31 cellular contexts compared by ENCODE assay signal in genomic region chr3:100173931-100174330, GRCh38.
"Had no signal": no experiment of that assay in that cellular context is flagged by ENCODE, and none has a peak within 500 bp of the region (broad histone marks: within the 10 kb centered on the region; RNA-seq: fewer than 3 reads in every experiment).

No MANE protein-coding gene starts in this region.

- H3K4me2 ChIP-seq: SK-N-SH had no signal

- H3K27ac ChIP-seq: brain microvascular endothelial cell, cardiac muscle cell, SJCRH30 had no signal

- H3K27me3 ChIP-seq: brain microvascular endothelial cell, cardiac muscle cell, MG63, SJCRH30 had no signal

- H3K9ac ChIP-seq: SK-N-SH had no signal

- ATAC-seq: activated T-helper 17 cell treated with anti-CD3 and anti-CD28 coated beads, Interleukin-2, amount 50 U/mL, for 72 hours; Panc1; Right ventricle myocardium inferior had no signal

- H3K4me1 ChIP-seq: SJCRH30 had no signal

- DNase-seq: activated B cell treated with CpG ODN at 0.5 μM for 24 hours; activated CD4-positive, alpha-beta memory T cell treated with anti-CD3 and anti-CD28 coated beads, Interleukin-2, amount 10 ng/mL, durations not matched to agents 7 days and 5 days; activated CD4-positive, alpha-beta T cell treated with anti-CD3 and anti-CD28 coated beads for 1 hour; activated CD4-positive, alpha-beta T cell treated with anti-CD3 and anti-CD28 coated beads, Interleukin-2, amount 10 ng/mL, durations not matched to agents 7 days and 5 days; activated gamma-delta T cell; activated naive CD4-positive, alpha-beta T cell treated with anti-CD3 and anti-CD28 coated beads for 36 hours; activated T-cell treated with anti-CD3 and anti-CD28 coated beads for 4 hours; activated T-cell treated with anti-CD3 and anti-CD28 coated beads, Interleukin-2, amount 50 U/mL, for 48 hours; amygdala; brain microvascular endothelial cell; MG63; MV-4-11; NCI-H1092 treated with DMSO at 0.1 percent for 48 hours; NCI-H1417 treated with DMSO at 0.1 percent for 48 hours; NCI-H1694; NCI-H2029; NCI-H2107; NCI-H2171 treated with DMSO at 0.1 percent for 48 hours; NCI-H226; NCI-H510A; NCI-H526 treated with DMSO at 0.1 percent for 48 hours; NK-92 treated with Interleukin-12 subunit alpha and Interleukin-12 subunit beta, amount 100 ng/mL, for 24 hours; OCI-M1; RPMI8226; SJCRH30; SK-N-SH; SW 1271 had no signal

- H3K36me3 ChIP-seq: brain microvascular endothelial cell, cardiac muscle cell had no signal

- H3K4me3 ChIP-seq: cardiac muscle cell, MG63, SJCRH30 had no signal

- H3K9me3 ChIP-seq: SJCRH30 had no signal
